Comparison of ENCODE assay signal across 20 cellular contexts in the genomic region with DNA sequence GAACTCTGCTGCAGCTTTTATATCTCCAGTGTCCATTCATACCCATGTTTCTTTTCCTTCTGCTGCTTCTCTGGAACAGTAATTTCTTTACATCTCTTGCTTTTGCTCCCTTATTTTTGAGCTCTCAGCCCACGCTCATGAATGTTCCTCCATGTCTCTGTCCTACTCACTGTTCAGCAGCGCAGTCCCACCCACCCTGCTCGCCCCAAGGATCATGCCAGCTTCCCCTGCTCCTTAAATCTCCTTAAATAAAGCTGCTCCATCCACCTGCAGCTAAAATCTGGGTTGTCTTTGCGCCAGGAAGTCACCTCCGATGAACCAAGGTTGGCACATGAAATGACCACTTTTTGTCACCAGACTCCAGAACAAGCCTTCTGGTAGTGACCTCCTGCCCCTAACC.
DNase-seq lines count a peak whose midpoint lies in the region; ATAC-seq and TF ChIP-seq lines count a peak whose summit lies in the region.
"Had no signal": no experiment of that assay in that cellular context is flagged by ENCODE, and none has a peak within 500 bp of the region (broad histone marks: within the 10 kb centered on the region; RNA-seq: fewer than 3 reads in every experiment).

No MANE protein-coding gene starts in this region.

- CTCF ChIA-PET in CD4-positive, alpha-beta memory T cell (lab: Charles Lee; ENCODE audit: partially characterized antibody): no interaction called here

- H3K9me3 ChIP-seq in CD4-positive, alpha-beta memory T cell (ENCODE audit: control insufficient read depth in 1 of 2, low read length in 2 of 2): no peaks in the 10 kb centered on the region
- H3K9me3 ChIP-seq: SK-N-SH had no signal

- H3K27me3 Mint-ChIP-seq in HFFc6 (ENCODE audit: insufficient read depth): peaks cover 8% of the 10 kb centered on the region
- H3K27me3 Mint-ChIP-seq in nephron progenitor cell (ENCODE audit: low read depth, poor library complexity): no peaks in the 10 kb centered on the region
- no peaks in the 10 kb centered on the region for H3K27me3 Mint-ChIP-seq in stimulated activated naive B cell treated with anti-CD40 and anti-IgM and Interleukin-4, amounts not matched to agents 10 μg/mL and 1 μg/mL and 100 μg/mL, for 72 hours
- H3K27me3 Mint-ChIP-seq in CD4-positive, alpha-beta memory T cell: no peaks in the 10 kb centered on the region

- TF ChIP-seq CTCF in HFFc6 (IDR thresholded peaks at IDR 0.05) (no peak), nephron progenitor cell (IDR thresholded peaks at IDR 0.05) (no peak)

- H3K36me3 ChIP-seq in CD4-positive, alpha-beta memory T cell (ENCODE audit: insufficient read depth, low read length): peaks cover 32% of the 10 kb centered on the region

- peak overlapping the region; percentile 89 for H3K27ac Mint-ChIP-seq in HFFc6
- peak overlapping the region; percentile 15 for H3K27ac Mint-ChIP-seq in nephron progenitor cell
- H3K27ac Mint-ChIP-seq in stimulated activated naive B cell treated with anti-CD40 and anti-IgM and Interleukin-4, amounts not matched to agents 10 μg/mL and 1 μg/mL and 100 μg/mL, for 72 hours: peak overlapping the region; percentile 79
- peak overlapping the region in 1 of 7 donors; percentile 1 for H3K27ac Mint-ChIP-seq in CD4-positive, alpha-beta memory T cell

- intact Hi-C loops in CD4-positive, alpha-beta memory T cell (cut with micrococcal nuclease): no loop called here

- POLR2A ChIA-PET in CD4-positive, alpha-beta memory T cell (lab: Charles Lee; ENCODE audit: partially characterized antibody): no interaction called here

- H3K4me1 Mint-ChIP-seq in HFFc6 (ENCODE audit: low read depth) (peaks cover 76% of the 10 kb centered on the region), nephron progenitor cell (no peaks in the 10 kb centered on the region)
- H3K4me1 Mint-ChIP-seq in stimulated activated naive B cell treated with anti-CD40 and anti-IgM and Interleukin-4, amounts not matched to agents 10 μg/mL and 1 μg/mL and 100 μg/mL, for 72 hours: peaks cover 0 to 2% of the 10 kb centered on the region in 2 donors
- no peaks in the 10 kb centered on the region for H3K4me1 Mint-ChIP-seq in CD4-positive, alpha-beta memory T cell
- H3K4me1 Mint-ChIP-seq: CD14-positive monocyte had no signal

- H3K9me3 Mint-ChIP-seq in HFFc6 (no peaks in the 10 kb centered on the region), nephron progenitor cell (no peaks in the 10 kb centered on the region)
- H3K9me3 Mint-ChIP-seq in stimulated activated naive B cell treated with anti-CD40 and anti-IgM and Interleukin-4, amounts not matched to agents 10 μg/mL and 1 μg/mL and 100 μg/mL, for 72 hours: no peaks in the 10 kb centered on the region
- no peaks in the 10 kb centered on the region for H3K9me3 Mint-ChIP-seq in CD4-positive, alpha-beta memory T cell
- H3K9me3 Mint-ChIP-seq: CD14-positive monocyte had no signal

- H3K4me3 Mint-ChIP-seq in HFFc6: peak overlapping the region; percentile 8; the same call in 1 of the 2 replicates
- H3K4me3 Mint-ChIP-seq in nephron progenitor cell: no peak overlapping the region
- H3K4me3 Mint-ChIP-seq in stimulated activated naive B cell treated with anti-CD40 and anti-IgM and Interleukin-4, amounts not matched to agents 10 μg/mL and 1 μg/mL and 100 μg/mL, for 72 hours: no peak overlapping the region
- H3K4me3 Mint-ChIP-seq in CD4-positive, alpha-beta memory T cell: no peak overlapping the region
- H3K4me3 Mint-ChIP-seq: CD14-positive monocyte had no signal

- H3K4me3 ChIP-seq in CD4-positive, alpha-beta memory T cell (ENCODE audit: low read length in 2 of 2): no peak overlapping the region

- no peaks in the 10 kb centered on the region for H3K27me3 ChIP-seq in CD4-positive, alpha-beta memory T cell (ENCODE audit: insufficient read depth, low read length)

- DNase-seq in HFFc6 (no peak), nephron progenitor cell (no peak), EL (no peak)
- no peak for DNase-seq in stimulated activated naive B cell treated with anti-CD40 and anti-IgM and Interleukin-4, amounts not matched to agents 10 μg/mL and 1 μg/mL and 100 μg/mL, for 72 hours
- no peak for DNase-seq in CD4-positive, alpha-beta memory T cell
- DNase-seq: GOT3, HCEC 1CT, IMR-90, NCI-H1092 treated with DMSO at 0.1 percent for 48 hours, NCI-H1436 treated with DMSO at 0.1 percent for 48 hours, NCI-H2029, NCI-H2227 treated with DMSO at 0.1 percent for 48 hours, NCI-H510A, NCI-H748 treated with DMSO at 0.1 percent for 48 hours, SIG-M5, SK-N-SH had no signal

- no peak for ATAC-seq in stimulated activated naive B cell treated with anti-CD40 and anti-IgM and Interleukin-4, amounts not matched to agents 10 μg/mL and 1 μg/mL and 100 μg/mL, for 72 hours (replicated peaks)
- ATAC-seq in HG03460 (IDR thresholded peaks at IDR 0.05; ENCODE audit: unreplicated experiment): no peak

- H3K36me3 Mint-ChIP-seq in HFFc6 (ENCODE audit: low read depth) (peaks cover 75% of the 10 kb centered on the region), nephron progenitor cell (ENCODE audit: low read depth) (peaks cover 56% of the 10 kb centered on the region)
- peaks cover 50 to 76% of the 10 kb centered on the region in 2 donors for H3K36me3 Mint-ChIP-seq in stimulated activated naive B cell treated with anti-CD40 and anti-IgM and Interleukin-4, amounts not matched to agents 10 μg/mL and 1 μg/mL and 100 μg/mL, for 72 hours
- H3K36me3 Mint-ChIP-seq in CD4-positive, alpha-beta memory T cell: peaks cover 63 to 82% of the 10 kb centered on the region in 2 donors

- H3K4me1 ChIP-seq in CD4-positive, alpha-beta memory T cell (ENCODE audit: insufficient read depth, low read length): no peaks in the 10 kb centered on the region

- H3K27ac ChIP-seq in cingulate gyrus (ENCODE audit: low read depth, low read length): peak overlapping the region; percentile 8
- no peak overlapping the region for H3K27ac ChIP-seq in CD4-positive, alpha-beta memory T cell (ENCODE audit: low read depth, low read length)
- H3K27ac ChIP-seq: KMS-11 had no signal
